In the genomic region with DNA sequence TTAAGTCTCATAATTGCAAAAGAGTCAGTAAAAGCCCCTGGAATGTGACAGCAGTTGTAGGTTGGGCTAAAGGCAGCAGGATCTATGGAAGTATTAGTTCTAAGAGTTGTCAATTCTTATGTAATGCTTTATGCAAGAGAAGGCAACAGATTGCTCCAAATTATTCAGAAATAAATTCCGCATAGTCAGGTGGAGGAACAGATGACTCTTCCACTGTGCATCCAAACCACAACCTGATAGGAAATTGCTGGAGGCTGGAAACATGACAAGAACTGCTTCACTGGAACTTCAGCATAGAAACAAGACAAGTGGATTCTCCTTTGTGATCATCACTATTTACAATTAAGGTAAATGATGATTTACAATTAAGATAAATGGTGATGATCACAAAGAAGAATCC, we compare ENCODE assay signal across 1 cellular context.
TF ChIP-seq lines count a peak whose summit lies in the region.

No MANE protein-coding gene starts in this region.

TF ChIP-seq in IMR-90, 13 proteins besides CTCF, POLR2A, EP300 and RAD21:
- TF ChIP-seq, protein P1, sequence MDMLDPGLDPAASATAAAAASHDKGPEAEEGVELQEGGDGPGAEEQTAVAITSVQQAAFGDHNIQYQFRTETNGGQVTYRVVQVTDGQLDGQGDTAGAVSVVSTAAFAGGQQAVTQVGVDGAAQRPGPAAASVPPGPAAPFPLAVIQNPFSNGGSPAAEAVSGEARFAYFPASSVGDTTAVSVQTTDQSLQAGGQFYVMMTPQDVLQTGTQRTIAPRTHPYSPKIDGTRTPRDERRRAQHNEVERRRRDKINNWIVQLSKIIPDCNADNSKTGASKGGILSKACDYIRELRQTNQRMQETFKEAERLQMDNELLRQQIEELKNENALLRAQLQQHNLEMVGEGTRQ (IDR thresholded peaks at IDR 0.05; ENCODE audit: low read depth, low read length), result no peak
- TF ChIP-seq FOS (IDR thresholded peaks at IDR 0.05; ENCODE audit: low read depth, low read length) (no peak), MAFK (IDR thresholded peaks at IDR 0.05; ENCODE audit: low read depth, low read length) (no peak)
TF ChIP-seq in IMR-90: peak in this region for 0.
